In genomic region chr18:24397694-24398365, GRCh38 we compare ENCODE assay signal across 1 cellular context.
A peak's percentile ranks its signal among the peaks of the same experiment; 100 is the strongest.
TF ChIP-seq lines count a peak whose summit lies in the region.

TSS of gene OSBPL1A (minus strand) at chr18:24397824. CDS start at chr18:24377533, 20,291 bp downstream.

TF ChIP-seq in HEK293, 187 proteins besides CTCF, POLR2A, EP300 and RAD21 (continued from another document and continues in another):
- TF ChIP-seq ZNF513 (tag by site-specific recombination; IDR thresholded peaks at IDR 0.05) (no peak), ZBTB7A (tag by site-specific recombination; IDR thresholded peaks at IDR 0.05; ENCODE audit: low read depth) (peak; percentile 84), PRDM1 (tag by site-specific recombination; IDR thresholded peaks at IDR 0.05) (no peak), ZNF184 (tag by site-specific recombination; IDR thresholded peaks at IDR 0.05) (no peak), ZNF776 (tag by site-specific recombination; IDR thresholded peaks at IDR 0.05; ENCODE audit: borderline replicate concordance) (no peak), ZBTB26 (tag by site-specific recombination; optimal IDR thresholded peaks at IDR 0.05) (peak; percentile 99), ZNF830 (tag by site-specific recombination; IDR thresholded peaks at IDR 0.05; ENCODE audit: low read depth) (no peak), ZNF350 (tag by site-specific recombination; IDR thresholded peaks at IDR 0.05) (no peak), ZNF837 (tag by site-specific recombination; IDR thresholded peaks at IDR 0.05) (no peak), SCRT1 (tag by site-specific recombination; IDR thresholded peaks at IDR 0.05; ENCODE audit: borderline replicate concordance) (no peak), GLI4 (tag by site-specific recombination; IDR thresholded peaks at IDR 0.05) (no peak), ZSCAN30 (tag by site-specific recombination; IDR thresholded peaks at IDR 0.05) (no peak), SETDB1 (IDR thresholded peaks at IDR 0.05; ENCODE audit: insufficient read length, low read length) (no peak), ZNF843 (tag by site-specific recombination; IDR thresholded peaks at IDR 0.05) (no peak; the same call in 1 of the 2 replicates), ZBTB1 (tag by site-specific recombination; IDR thresholded peaks at IDR 0.05) (peak; percentile 29; the same call in 1 of the 2 replicates), ZBTB21 (tag by site-specific recombination; IDR thresholded peaks at IDR 0.05) (no peak), ZNF169 (tag by site-specific recombination; IDR thresholded peaks at IDR 0.05) (no peak), EGR2 (tag by site-specific recombination; IDR thresholded peaks at IDR 0.05; ENCODE audit: low read depth) (peak; percentile 93), ZNF26 (tag by site-specific recombination; IDR thresholded peaks at IDR 0.05) (no peak), ZNF791 (tag by site-specific recombination; IDR thresholded peaks at IDR 0.05) (no peak), ZNF704 (tag by site-specific recombination; IDR thresholded peaks at IDR 0.05) (no peak), TSHZ1 (tag by site-specific recombination; IDR thresholded peaks at IDR 0.05; ENCODE audit: borderline replicate concordance) (no peak), ZNF248 (tag by site-specific recombination; IDR thresholded peaks at IDR 0.05) (no peak), ZNF488 (tag by site-specific recombination; IDR thresholded peaks at IDR 0.05) (no peak), ZNF660 (tag by site-specific recombination; IDR thresholded peaks at IDR 0.05) (0 out of 2 replicates have a peak, but pooled peaks have one; percentile 12), ZNF341 (tag by site-specific recombination; IDR thresholded peaks at IDR 0.05; ENCODE audit: low read depth) (peak; percentile 38; the same call in 1 of the 2 replicates), HOXC10 (CRISPR knock-in tag; IDR thresholded peaks at IDR 0.05) (0 out of 2 replicates have a peak, but pooled peaks have one; percentile 65), GLIS2 (tag by site-specific recombination; IDR thresholded peaks at IDR 0.05) (peak; percentile 98), ELK4 (IDR thresholded peaks at IDR 0.05; ENCODE audit: borderline replicate concordance, low read depth, low read length) (no peak), ZNF37A (tag by site-specific recombination; IDR thresholded peaks at IDR 0.05) (no peak), ZNF623 (tag by site-specific recombination; IDR thresholded peaks at IDR 0.05) (no peak), ZSCAN16 (tag by site-specific recombination; IDR thresholded peaks at IDR 0.05) (no peak), SP7 (tag by site-specific recombination; IDR thresholded peaks at IDR 0.05) (peak; percentile 63; the same call in 1 of the 2 replicates), ZNF768 (tag by site-specific recombination; IDR thresholded peaks at IDR 0.05) (no peak), ZNF654 (tag by site-specific recombination; IDR thresholded peaks at IDR 0.05; ENCODE audit: low read depth) (no peak), ZNF324 (tag by site-specific recombination; IDR thresholded peaks at IDR 0.05) (no peak), OSR2 (tag by site-specific recombination; IDR thresholded peaks at IDR 0.05) (0 out of 2 replicates have a peak, but pooled peaks have one; percentile 26), ZNF10 (tag by site-specific recombination; IDR thresholded peaks at IDR 0.05) (no peak), ZBTB17 (tag by site-specific recombination; IDR thresholded peaks at IDR 0.05) (0 out of 2 replicates have a peak, but pooled peaks have one; percentile 5), ZNF473 (tag by site-specific recombination; IDR thresholded peaks at IDR 0.05) (no peak), ZNF530 (tag by site-specific recombination; IDR thresholded peaks at IDR 0.05; ENCODE audit: low read depth) (no peak), ZBTB10 (tag by site-specific recombination; IDR thresholded peaks at IDR 0.05) (no peak), AEBP2 (tag by site-specific recombination; IDR thresholded peaks at IDR 0.05; ENCODE audit: borderline replicate concordance) (no peak), ZNF280D (tag by site-specific recombination; IDR thresholded peaks at IDR 0.05) (no peak), WT1 (tag by site-specific recombination; IDR thresholded peaks at IDR 0.05) (peak; percentile 45), KLF8 (tag by site-specific recombination; IDR thresholded peaks at IDR 0.05) (peak; percentile 94), ZNF792 (tag by site-specific recombination; IDR thresholded peaks at IDR 0.05) (no peak)
